8 cellular contexts compared by ENCODE assay signal in the genomic region with DNA sequence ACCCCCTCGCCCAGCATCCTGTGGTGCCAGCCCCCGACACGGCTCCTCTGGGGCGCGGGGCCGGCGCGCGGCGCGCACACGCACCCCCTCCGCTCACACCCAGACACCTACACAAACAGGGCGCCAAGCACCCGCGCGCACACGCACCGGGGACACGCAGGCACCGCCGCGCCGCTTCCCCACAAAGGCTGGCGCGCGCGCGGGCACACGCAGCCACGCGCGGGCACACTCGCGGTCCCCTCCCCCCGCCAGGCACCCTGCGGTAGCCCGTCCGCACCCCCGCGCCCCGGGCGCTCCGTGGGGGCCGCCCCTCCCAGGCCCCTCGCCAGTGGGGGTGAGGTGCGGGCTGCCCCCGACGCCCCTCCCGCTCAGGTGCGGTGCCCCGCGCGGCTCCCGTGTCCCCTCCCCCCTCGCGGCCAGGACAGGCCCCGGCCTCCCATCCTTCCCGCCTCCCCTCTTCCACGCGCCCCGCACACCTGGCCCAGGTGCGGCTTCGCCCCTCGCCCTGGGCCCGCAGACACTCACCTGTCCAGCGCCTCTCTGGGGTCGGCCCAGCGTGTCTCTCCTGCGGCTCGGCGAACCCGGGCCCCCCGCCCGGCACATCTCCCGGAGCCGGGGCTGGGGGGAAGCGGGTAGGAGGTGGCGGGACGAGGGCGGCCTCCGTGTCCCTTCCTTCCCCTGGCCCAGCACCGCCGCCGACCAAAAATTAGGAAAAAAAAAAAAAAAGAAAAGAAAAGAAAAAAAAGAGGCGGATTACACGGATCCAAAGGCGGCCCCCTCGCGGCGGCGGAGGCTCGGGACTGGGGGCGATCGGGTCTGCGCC. TPM values are rescaled to one million over a fixed set of nuclear protein-coding genes. Genes with fewer than 3 reads are reported as not detected.
DNase-seq lines count a peak whose midpoint lies in the region; ATAC-seq, FAIRE-seq and TF ChIP-seq lines count a peak whose summit lies in the region.
"Not testable (repeated sequence)": the region's sequence is repeated elsewhere in the genome, so short reads cannot be mapped to it uniquely, and the experiment has no call there.

Gene ADGRL1, minus strand, starts transcription at position 710 of the 823 bp plus-strand sequence. CDS start 22,567 bp downstream, outside the sequence.

- ATAC-seq in K562; memory B cell (ENCODE audit: low read depth): not testable (repeated sequence)

- peak within 1 kb of the TSS; percentile 70 to 91 for H3K9ac ChIP-seq in K562 (ENCODE audit: insufficient read depth in 1 of 2, low read depth in 2 of 2, low read length in 2 of 2)

- not testable (repeated sequence) for H3K27me3 ChIP-seq in K562 (ENCODE audit: control insufficient read depth in 2 of 2, insufficient read depth in 2 of 2, low read length in 2 of 2); prostate gland (replicated peaks; ENCODE audit: insufficient read depth); thyroid gland

- FAIRE-seq in K562 (lab: Jason Lieb, UNC), result not testable (repeated sequence)

- peaks cover 14% of the 10 kb centered on the region for H3K79me2 ChIP-seq in K562 (ENCODE audit: control insufficient read depth, insufficient read depth, low read length)

- H2AFZ ChIP-seq in K562 (ENCODE audit: low read depth, low read length), result peak within 1 kb of the TSS; percentile 93

- H3K36me3 Mint-ChIP-seq in memory B cell, result not testable (repeated sequence)

- DNase-seq in COLO668 (lab: John Stamatoyannopoulos, UW; ENCODE audit: unreplicated experiment) (peak; percentile 15), K562 (ENCODE audit: extremely low read depth in 1 of 4, low spot score in 3 of 4) (peak in 2 of 4 experiments; percentile 44 to 51), thyroid gland (peak; percentile 22 to 31)
- not testable (repeated sequence) for DNase-seq in NB4 (ENCODE audit: low read depth); foreskin fibroblast; memory B cell (ENCODE audit: low spot score in 2 of 2); prostate gland (ENCODE audit: low spot score)
- peak; percentile 30 to 38 for DNase-seq in activated CD4-positive, alpha-beta T cell treated with anti-CD3 and anti-CD28 coated beads for 4 hours

- peak within 1 kb of the TSS; percentile 89 for H3K4me3 Mint-ChIP-seq in memory B cell

- H3K9me3 Mint-ChIP-seq in memory B cell, result not testable (repeated sequence)

- H3K4me3 ChIP-seq in NB4 (ENCODE audit: low read depth, low read length) (peak within 1 kb of the TSS; percentile 53), K562 (peak within 1 kb of the TSS; percentile 66), foreskin fibroblast (ENCODE audit: low read depth in 1 of 2, low read length in 2 of 2) (peak within 1 kb of the TSS; percentile 54 to 59), prostate gland (peak within 1 kb of the TSS; percentile 54 to 59), thyroid gland (replicated peaks in 1 of 3) (peak within 1 kb of the TSS; percentile 26 to 76 (median 68))

- 6% methylated on average over 6 of the region's 96 CpGs for WGBS in K562 (ENCODE audit: insufficient coverage, low coverage, missing lambda C conversion rate)
- under 1% methylated on average over 58 of the region's 96 CpGs for WGBS in prostate gland
- 0 to 1% methylated on average over 26 to 27 of the region's 96 CpGs for WGBS in thyroid gland, 2 donors

- in situ Hi-C loops in K562 (cut with MboI), result not testable (repeated sequence)

- TF ChIP-seq EP300 in K562 (IDR thresholded peaks at IDR 0.05; ENCODE audit: low read length), result not testable (repeated sequence)

- TF ChIP-seq POLR2A in NB4 (IDR thresholded peaks at IDR 0.05; ENCODE audit: extremely low read depth, insufficient read length); K562 (conservative IDR thresholded peaks at IDR 0.05); prostate gland (IDR thresholded peaks at IDR 0.05); thyroid gland (IDR thresholded peaks at IDR 0.05): not testable (repeated sequence)

- H3K27ac ChIP-seq in K562 (ENCODE audit: extremely low read depth, low read depth, low read length) (peak within 1 kb of the TSS; percentile 84), prostate gland (peak within 1 kb of the TSS; percentile 61 to 77), thyroid gland (peak within 1 kb of the TSS; percentile 75 to 86 (median 85))

- H4K20me1 ChIP-seq in K562 (replicated peaks; ENCODE audit: control insufficient read depth, insufficient read depth, low read length), result not testable (repeated sequence)

- H3K4me1 ChIP-seq in K562 (replicated peaks in 1 of 2; ENCODE audit: control insufficient read depth in 2 of 2, insufficient read depth in 2 of 2, low read length in 2 of 2), result peaks cover 0 to 46% of the 10 kb centered on the region in 2 experiments; a peak in 2 of 5 replicates
- not testable (repeated sequence) for H3K4me1 ChIP-seq in prostate gland (replicated peaks); thyroid gland

- BruUV-seq in K562 (replicated peaks; lab: Mats Ljungman, UMichigan), result not testable (repeated sequence)

- intact Hi-C loops in K562 (cut with micrococcal nuclease); prostate gland (cut with DNase I); thyroid gland (cut with DNase I): not testable (repeated sequence)

- not testable (repeated sequence) for H3K27ac Mint-ChIP-seq in memory B cell

- CTCF ChIA-PET in K562 (lab: Yijun Ruan, JAX; ENCODE audit: low intra/inter-chr PET ratio), result not testable (repeated sequence)

- not testable (repeated sequence) for TF ChIP-seq RAD21 in K562 (CRISPR knock-in tag; conservative IDR thresholded peaks at IDR 0.05 in 1 of 2, IDR thresholded peaks at IDR 0.05 in 1 of 2)

- H3K27me3 Mint-ChIP-seq in memory B cell, result peaks cover 38% of the 10 kb centered on the region

- not testable (repeated sequence) for TF ChIP-seq CTCF in NB4 (IDR thresholded peaks at IDR 0.05; ENCODE audit: low read depth, low read length); K562 (IDR thresholded peaks at IDR 0.05 in 2 of 3, conservative IDR thresholded peaks at IDR 0.05 in 1 of 3; ENCODE audit: insufficient read depth in 2 of 3, low read depth in 1 of 3, low read length in 3 of 3); foreskin fibroblast (IDR thresholded peaks at IDR 0.05; ENCODE audit: low read depth, low read length); prostate gland (IDR thresholded peaks at IDR 0.05); thyroid gland (IDR thresholded peaks at IDR 0.05)

- not testable (repeated sequence) for H3K36me3 ChIP-seq in K562 (ENCODE audit: control insufficient read depth, insufficient read depth, low read length); prostate gland; thyroid gland

- peaks cover 17% of the 10 kb centered on the region for H3K4me1 Mint-ChIP-seq in memory B cell

- H3K9me1 ChIP-seq in K562 (ENCODE audit: control insufficient read depth, insufficient read depth, low read length), result not testable (repeated sequence)

- not testable (repeated sequence) for H3K9me3 ChIP-seq in K562 (replicated peaks; ENCODE audit: control insufficient read depth, insufficient read depth, low read depth, low read length); prostate gland; thyroid gland

- peak within 1 kb of the TSS; percentile 76 for H3K4me2 ChIP-seq in K562 (ENCODE audit: insufficient read depth, low read length)

- POLR2A ChIA-PET in K562 (lab: Yijun Ruan, JAX), result not testable (repeated sequence)

TF ChIP-seq in K562, 482 proteins besides CTCF, POLR2A, EP300 and RAD21 (continues in another document):
- 0 out of 2 replicates have a peak, but pooled peaks have one; percentile 29 for TF ChIP-seq ZNF384 (IDR thresholded peaks at IDR 0.05; ENCODE audit: low read depth, low read length)
- TF ChIP-seq RBFOX2 (IDR thresholded peaks at IDR 0.05; ENCODE audit: low read depth, low read length), result peak; percentile 40
- TF ChIP-seq NRF1 (conservative IDR thresholded peaks at IDR 0.05 in 1 of 2, IDR thresholded peaks at IDR 0.05 in 1 of 2), result peak in 1 of 2 experiments; percentile 40; a peak in 2 of 4 replicates
- 0 out of 2 replicates have a peak, but pooled peaks have one; percentile 3 for TF ChIP-seq ZBTB7A (IDR thresholded peaks at IDR 0.05; ENCODE audit: borderline replicate concordance, control insufficient read depth, low read depth, low read length)
- 0 out of 2 replicates have a peak, but pooled peaks have one; percentile 28 for TF ChIP-seq GATAD2B (IDR thresholded peaks at IDR 0.05; ENCODE audit: borderline replicate concordance)

RNA-seq across cellular contexts. Expression of gene ADGRL1, which starts in this region (rescaled TPM):
- 52.8 and 150 TPM in 2 replicates for total RNA-seq in K562 (2011; cell fraction: chromatin; rRNA removed; ENCODE audit: low replicate concordance)
- 73.8 and 77.4 TPM in 2 replicates for total RNA-seq in K562 (2011; cell fraction: nucleolus; rRNA removed)
- 64.1 and 80.0 TPM in 2 replicates for total RNA-seq in K562 (2011; cell fraction: nucleoplasm; rRNA removed)
- total RNA-seq in K562 (2014; rRNA removed) (10.9 TPM in 2 replicates), K562 (2014; rRNA removed; fragmentation: Illumina TruSeq; extraction: Trizol) (2.8 and 3.3 TPM in 2 replicates), K562 (2015; rRNA removed; fragmentation: Illumina TruSeq; extraction: Trizol) (6.7 and 7.6 TPM in 2 replicates), K562 (2021) (33.2 and 37.0 TPM in 2 replicates), prostate gland (10 to 100 TPM; 13.0 to 44.1 TPM), thyroid gland (10 to 100 TPM; 18.5 to 56.3 (median 46.2) TPM)
- polyA plus RNA-seq in K562 (2011; rRNA removed) (8.6 and 14.7 TPM in 2 replicates), K562 (2014; fragmentation: Illumina TruSeq; extraction: Trizol) (10.8 and 16.6 TPM in 2 replicates), K562 (2014; fragmentation: Nextera tagmentation; extraction: Ambion mirVana) (under 1 TPM; 0.14 to 0.27 TPM), K562 (2014; rRNA removed) (12.6 and 20.3 TPM in 2 replicates)
- 10.0 and 19.9 TPM in 2 replicates for polyA plus RNA-seq in K562 (2011; cell fraction: cytosol; rRNA removed)
- polyA plus RNA-seq in K562 (2011; cell fraction: nucleus; rRNA removed), result 50.7 and 75.0 TPM in 2 replicates
- 12.4 and 16.3 TPM in 2 replicates for polyA plus RNA-seq in K562 (2012)
- polyA minus RNA-seq in K562 (2011; rRNA and poly(A)+ RNA removed), result 9.3 and 13.3 TPM in 2 replicates
- polyA minus RNA-seq in K562 (2011; cell fraction: cytosol; rRNA and poly(A)+ RNA removed), result 31.3 and 46.7 TPM in 2 replicates
- 17.5 and 24.1 TPM in 2 replicates for polyA minus RNA-seq in K562 (2011; cell fraction: nucleus; rRNA and poly(A)+ RNA removed)
